Comparison of ENCODE assay signal across 7 cellular contexts in genomic region chr11:2625183-2625582, GRCh38.
"Had no signal": no experiment of that assay in that cellular context is flagged by ENCODE, and none has a peak within 500 bp of the region (broad histone marks: within the 10 kb centered on the region; RNA-seq: fewer than 3 reads in every experiment).

No MANE protein-coding gene starts in this region.

- H3K4me3 Mint-ChIP-seq: H9, HFFc6, IgD-negative memory B cell had no signal

- H2AFZ ChIP-seq: GM23248 had no signal

- H3K4me3 ChIP-seq: GM23248 had no signal

- H3K27ac Mint-ChIP-seq: H9, HFFc6, IgD-negative memory B cell had no signal

- H3K9ac ChIP-seq: GM23248 had no signal

- DNase-seq: GM23248, GOT3, H9, HCEC 1CT, HFFc6, KBM-7 had no signal

- H3K4me1 Mint-ChIP-seq: H9 had no signal

- H3K27me3 Mint-ChIP-seq: IgD-negative memory B cell had no signal

- H3K27ac ChIP-seq: GM23248 had no signal
